26 cellular contexts compared by ENCODE assay signal in the genomic region with DNA sequence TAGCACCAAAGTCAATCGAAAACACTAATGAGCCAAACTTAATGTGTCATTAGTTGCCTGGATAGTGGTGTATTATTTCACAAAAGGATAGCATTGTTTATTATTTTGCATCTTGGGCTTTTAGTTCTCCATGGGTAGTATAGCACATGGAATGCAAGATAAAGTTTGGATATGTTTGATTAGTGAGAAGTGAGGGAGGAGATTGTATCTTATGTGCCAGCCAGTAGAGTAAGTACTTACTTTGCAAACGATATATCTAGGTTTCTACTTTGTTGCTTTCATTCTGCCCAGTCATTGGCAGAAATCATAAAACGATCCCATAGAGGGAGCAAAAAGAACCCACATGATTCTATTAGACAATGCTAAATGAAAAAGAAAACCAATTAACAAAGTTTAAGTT.
"Had no signal": no experiment of that assay in that cellular context is flagged by ENCODE, and none has a peak within 500 bp of the region (broad histone marks: within the 10 kb centered on the region; RNA-seq: fewer than 3 reads in every experiment).

No MANE protein-coding gene starts in this region.

- H3K4me3 Mint-ChIP-seq: activated B cell treated with CpG ODN at 0.5 μM for 24 hours; activated CD4-positive, alpha-beta memory T cell treated with anti-CD3 and anti-CD28 coated beads for 36 hours; activated CD4-positive, alpha-beta memory T cell treated with anti-CD3 and anti-CD28 coated beads, Interleukin-2, amount 10 ng/mL, durations not matched to agents 7 days and 5 days; activated CD4-positive, alpha-beta T cell treated with anti-CD3 and anti-CD28 coated beads for 36 hours; activated CD4-positive, alpha-beta T cell treated with anti-CD3 and anti-CD28 coated beads, Interleukin-2, amount 10 ng/mL, durations not matched to agents 24 days and 14 days; activated CD4-positive, alpha-beta T cell treated with anti-CD3 and anti-CD28 coated beads, Interleukin-2, amount 10 ng/mL, durations not matched to agents 7 days and 5 days; activated CD8-positive, alpha-beta memory T cell treated with anti-CD3 and anti-CD28 coated beads, Interleukin-2, amount 10 ng/mL, durations not matched to agents 7 days and 5 days; activated CD8-positive, alpha-beta T cell treated with anti-CD3 and anti-CD28 coated beads for 36 hours; T-cell; T-helper 1 cell treated with Interleukin-12 subunit alpha and Interleukin-12 subunit beta and Interleukin-4 antibody, amounts not matched to agents 30 μg/mL and 1 μg/mL, for 36 hours; T-helper 17 cell; T-helper 2 cell treated with Interferon-gamma antibody and Interleukin-4, amounts not matched to agents 5 μg/mL and 100 μg/mL, for 36 hours; WTC11 had no signal

- H3K36me3 ChIP-seq: WERI-Rb-1 had no signal

- FAIRE-seq: TTC549 had no signal

- H3K27me3 Mint-ChIP-seq: activated B cell treated with CpG ODN at 0.5 μM for 24 hours; activated CD4-positive, alpha-beta T cell treated with anti-CD3 and anti-CD28 coated beads, Interleukin-2, amount 10 ng/mL, durations not matched to agents 24 days and 14 days; activated CD4-positive, alpha-beta T cell treated with anti-CD3 and anti-CD28 coated beads, Interleukin-2, amount 10 ng/mL, durations not matched to agents 7 days and 5 days; activated CD8-positive, alpha-beta T cell treated with anti-CD3 and anti-CD28 coated beads for 36 hours; T-helper 17 cell had no signal

- H3K27ac Mint-ChIP-seq: activated B cell treated with CpG ODN at 0.5 μM for 24 hours; activated CD4-positive, alpha-beta memory T cell treated with anti-CD3 and anti-CD28 coated beads for 36 hours; activated CD4-positive, alpha-beta memory T cell treated with anti-CD3 and anti-CD28 coated beads, Interleukin-2, amount 10 ng/mL, durations not matched to agents 7 days and 5 days; activated CD4-positive, alpha-beta T cell treated with anti-CD3 and anti-CD28 coated beads for 36 hours; activated CD4-positive, alpha-beta T cell treated with anti-CD3 and anti-CD28 coated beads, Interleukin-2, amount 10 ng/mL, durations not matched to agents 24 days and 14 days; activated CD4-positive, alpha-beta T cell treated with anti-CD3 and anti-CD28 coated beads, Interleukin-2, amount 10 ng/mL, durations not matched to agents 7 days and 5 days; activated CD8-positive, alpha-beta memory T cell treated with anti-CD3 and anti-CD28 coated beads, Interleukin-2, amount 10 ng/mL, durations not matched to agents 7 days and 5 days; activated CD8-positive, alpha-beta T cell treated with anti-CD3 and anti-CD28 coated beads for 36 hours; T-cell; T-helper 1 cell treated with Interleukin-12 subunit alpha and Interleukin-12 subunit beta and Interleukin-4 antibody, amounts not matched to agents 30 μg/mL and 1 μg/mL, for 36 hours; T-helper 17 cell; T-helper 2 cell treated with Interferon-gamma antibody and Interleukin-4, amounts not matched to agents 5 μg/mL and 100 μg/mL, for 36 hours; WTC11 had no signal

- DNase-seq: activated B cell treated with CpG ODN at 0.5 μM for 24 hours; activated CD4-positive, alpha-beta T cell treated with anti-CD3 and anti-CD28 coated beads for 1 hour; activated CD4-positive, alpha-beta T cell treated with anti-CD3 and anti-CD28 coated beads for 4 hours; activated CD4-positive, alpha-beta T cell treated with anti-CD3 and anti-CD28 coated beads, Interleukin-2, amount 50 U/mL, for 1 hour; activated CD4-positive, CD25-positive, alpha-beta regulatory T cell; activated CD8-positive, alpha-beta memory T cell treated with anti-CD3 and anti-CD28 coated beads for 24 hours; activated CD8-positive, alpha-beta memory T cell treated with anti-CD3 and anti-CD28 coated beads, Interleukin-2, amount 50 U/mL, for 4 hours; activated T-cell treated with anti-CD3 and anti-CD28 coated beads for 4 hours; T-helper 17 cell; T-helper 9 cell; T1000 had no signal

- H3K27ac ChIP-seq: VCaP, WERI-Rb-1 had no signal

- ATAC-seq: activated CD4-positive, CD25-positive, alpha-beta regulatory T cell treated with anti-CD3 and anti-CD28 coated beads, Interleukin-2, amount 50 U/mL, for 24 hours; activated CD8-positive, alpha-beta memory T cell treated with anti-CD3 and anti-CD28 coated beads, Interleukin-2, amount 10 ng/mL, durations not matched to agents 7 days and 5 days; activated CD8-positive, alpha-beta T cell treated with anti-CD3 and anti-CD28 coated beads for 36 hours; T-cell; T-helper 17 cell had no signal

- H3K4me1 Mint-ChIP-seq: activated B cell treated with CpG ODN at 0.5 μM for 24 hours; activated CD4-positive, alpha-beta memory T cell treated with anti-CD3 and anti-CD28 coated beads, Interleukin-2, amount 10 ng/mL, durations not matched to agents 7 days and 5 days; activated CD4-positive, alpha-beta T cell treated with anti-CD3 and anti-CD28 coated beads for 36 hours; activated CD4-positive, alpha-beta T cell treated with anti-CD3 and anti-CD28 coated beads, Interleukin-2, amount 10 ng/mL, durations not matched to agents 24 days and 14 days; activated CD4-positive, alpha-beta T cell treated with anti-CD3 and anti-CD28 coated beads, Interleukin-2, amount 10 ng/mL, durations not matched to agents 7 days and 5 days; activated CD8-positive, alpha-beta memory T cell treated with anti-CD3 and anti-CD28 coated beads, Interleukin-2, amount 10 ng/mL, durations not matched to agents 7 days and 5 days; T-cell; T-helper 17 cell; WTC11 had no signal

- H3K36me3 Mint-ChIP-seq: activated CD4-positive, alpha-beta memory T cell treated with anti-CD3 and anti-CD28 coated beads for 36 hours; activated CD8-positive, alpha-beta memory T cell treated with anti-CD3 and anti-CD28 coated beads, Interleukin-2, amount 10 ng/mL, durations not matched to agents 7 days and 5 days; T-cell had no signal
